ENCODE assay signal across 8 cellular contexts in the genomic region with DNA sequence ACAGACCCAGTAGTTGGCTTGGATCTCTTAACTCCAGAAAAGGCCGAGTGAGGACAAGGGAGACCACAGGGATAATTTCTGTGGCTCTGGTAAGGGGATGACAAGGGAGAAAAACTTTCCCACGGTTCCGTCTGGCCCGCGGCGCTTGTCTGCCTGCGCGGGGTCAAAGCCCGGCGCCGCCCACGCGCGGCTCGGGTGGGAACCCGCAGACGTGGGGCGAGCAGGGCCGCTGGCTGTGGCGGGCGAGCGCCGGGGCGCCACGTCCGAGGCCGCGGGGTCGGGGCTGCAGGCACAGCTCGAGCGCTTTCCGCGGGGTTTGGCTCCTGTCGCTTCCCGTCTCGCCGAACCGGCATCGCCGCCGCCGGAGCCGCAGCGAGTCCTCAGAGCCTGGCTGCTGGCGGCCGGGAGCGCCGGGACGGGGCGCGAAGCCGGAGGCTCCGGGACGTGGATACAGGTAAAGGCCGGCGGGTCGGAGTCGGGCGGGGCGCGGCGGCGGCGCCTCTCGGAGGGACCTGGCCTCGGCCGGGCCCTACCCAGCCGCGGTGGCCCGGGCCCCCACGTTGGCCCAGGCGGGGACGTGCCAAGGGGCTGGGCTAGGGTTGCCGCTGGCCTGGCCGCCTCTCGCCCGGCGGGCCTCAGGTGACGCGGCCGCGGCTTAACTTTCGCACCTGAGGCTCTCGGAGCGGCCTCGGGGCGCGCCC. TPM values are rescaled to one million over a fixed set of nuclear protein-coding genes. Genes with fewer than 3 reads are reported as not detected.
DNase-seq lines count a peak whose midpoint lies in the region; ATAC-seq and TF ChIP-seq lines count a peak whose summit lies in the region.

A gene with protein sequence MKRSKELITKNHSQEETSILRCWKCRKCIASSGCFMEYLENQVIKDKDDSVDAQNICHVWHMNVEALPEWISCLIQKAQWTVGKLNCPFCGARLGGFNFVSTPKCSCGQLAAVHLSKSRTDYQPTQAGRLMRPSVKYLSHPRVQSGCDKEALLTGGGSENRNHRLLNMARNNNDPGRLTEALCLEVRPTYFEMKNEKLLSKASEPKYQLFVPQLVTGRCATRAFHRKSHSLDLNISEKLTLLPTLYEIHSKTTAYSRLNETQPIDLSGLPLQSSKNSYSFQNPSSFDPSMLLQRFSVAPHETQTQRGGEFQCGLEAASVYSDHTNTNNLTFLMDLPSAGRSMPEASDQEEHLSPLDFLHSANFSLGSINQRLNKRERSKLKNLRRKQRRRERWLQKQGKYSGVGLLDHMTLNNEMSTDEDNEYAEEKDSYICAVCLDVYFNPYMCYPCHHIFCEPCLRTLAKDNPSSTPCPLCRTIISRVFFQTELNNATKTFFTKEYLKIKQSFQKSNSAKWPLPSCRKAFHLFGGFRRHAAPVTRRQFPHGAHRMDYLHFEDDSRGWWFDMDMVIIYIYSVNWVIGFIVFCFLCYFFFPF (plus strand): TSS at position 344 of the 701 bp plus-strand sequence. CDS start 34,965 bp downstream, outside the sequence.

- DNase-seq in AG04450 (ENCODE audit: low read depth, low spot score) (no peak), GM20000 (ENCODE audit: low spot score) (peak; percentile 57), SK-MEL-5 (ENCODE audit: low read depth, low spot score) (peak; percentile 39), mucosa of descending colon (peak; percentile 43 to 55 (median 48)), upper lobe of left lung (peak; percentile 32 to 92), SKM-1 treated with dmso at 0.1 percent for 144 hours (lab: John Stamatoyannopoulos, UW; ENCODE audit: unreplicated experiment) (no peak)
- DNase-seq in activated CD4-positive, alpha-beta T cell treated with anti-CD3 and anti-CD28 coated beads, Interleukin-2, amount 50 U/mL, for 48 hours: no peak

- in situ Hi-C loops in SK-MEL-5 (cut with HindIII; ENCODE audit: low pct_unique_long_range_greater_than_20kb, low sequenced_read_pairs): no loop called here

- H3K4me3 ChIP-seq in AG04450 (ENCODE audit: low read depth, low read length): peak within 1 kb of the TSS; percentile 39
- H3K4me3 ChIP-seq in mucosa of descending colon: peak within 1 kb of the TSS; percentile 21
- peak within 1 kb of the TSS; percentile 47 to 71 (median 62) for H3K4me3 ChIP-seq in upper lobe of left lung

- TF ChIP-seq POLR2A in upper lobe of left lung (IDR thresholded peaks at IDR 0.05): peak in 2 of 4 donors; percentile 21 to 38

- no peaks in the 10 kb centered on the region; the same call in 1 of the 2 replicates for H3K9me3 ChIP-seq in AG04450 (ENCODE audit: control insufficient read depth, insufficient read depth, low read length)
- no peaks in the 10 kb centered on the region for H3K9me3 ChIP-seq in mucosa of descending colon
- no peaks in the 10 kb centered on the region for H3K9me3 ChIP-seq in upper lobe of left lung

- CTCF ChIA-PET in AG04450 (lab: Charles Lee): no interaction called here

- H3K4me1 ChIP-seq in mucosa of descending colon (ENCODE audit: low read depth): no peaks in the 10 kb centered on the region
- peaks cover 0 to 7% (median 1%) of the 10 kb centered on the region in 4 donors for H3K4me1 ChIP-seq in upper lobe of left lung

- no peak for TF ChIP-seq EP300 in upper lobe of left lung (IDR thresholded peaks at IDR 0.05)

- peak; percentile 87 for ATAC-seq in esophagus mucosa
- peak; percentile 80 for ATAC-seq in mucosa of descending colon
- peak; percentile 86 to 91 for ATAC-seq in upper lobe of left lung (ENCODE audit: low FRiP score in 2 of 2)

- no peaks in the 10 kb centered on the region for H3K36me3 ChIP-seq in mucosa of descending colon (ENCODE audit: low read depth)
- H3K36me3 ChIP-seq in upper lobe of left lung: no peaks in the 10 kb centered on the region

- H3K27ac ChIP-seq in AG04450 (ENCODE audit: low read depth, low read length) (no peak within 1 kb of the TSS), upper lobe of left lung (peak within 1 kb of the TSS; percentile 81 to 92 (median 85))

- POLR2A ChIA-PET in AG04450 (lab: Yijun Ruan, JAX): no interaction called here

- no peak for TF ChIP-seq CTCF in AG04450 (IDR thresholded peaks at IDR 0.05; ENCODE audit: low read depth, low read length)
- TF ChIP-seq CTCF in GM20000 (IDR thresholded peaks at IDR 0.05; ENCODE audit: extremely low read depth, missing control alignments): no peak
- TF ChIP-seq CTCF in mucosa of descending colon (IDR thresholded peaks at IDR 0.05): no peak
- no peak for TF ChIP-seq CTCF in upper lobe of left lung (IDR thresholded peaks at IDR 0.05)

- intact Hi-C loops in mucosa of descending colon (cut with DNase I, micrococcal nuclease): no loop called here

- 1 to 2% methylated on average over 50 to 61 of the region's 88 CpGs for WGBS in upper lobe of left lung, 2 donors

- H3K27me3 ChIP-seq in AG04450 (ENCODE audit: control insufficient read depth, insufficient read depth, low read length) (peaks cover 20% of the 10 kb centered on the region), upper lobe of left lung (peaks cover 0 to 10% (median 6%) of the 10 kb centered on the region in 4 donors)

RNA-seq across cellular contexts. Expression of the gene that starts here (rescaled TPM):
- 0.02 and 0.11 TPM in 2 replicates for polyA plus RNA-seq in AG04450 (2011; rRNA removed)
- polyA minus RNA-seq in AG04450 (2011; rRNA and poly(A)+ RNA removed): 0.13 TPM in 1 of 2 replicates, not detected in the other
- total RNA-seq in SK-MEL-5 (2014; rRNA removed; shearing (Covaris generic)): 3.7 and 5.5 TPM in 2 replicates
- polyA plus RNA-seq in SK-MEL-5 (2015; cell fraction: cytosol; rRNA removed): 1.3 and 1.4 TPM in 2 replicates
- polyA plus RNA-seq in SK-MEL-5 (2015; cell fraction: nucleus; rRNA removed): 1.6 and 4.6 TPM in 2 replicates
- total RNA-seq in esophagus mucosa (2.8 TPM), mucosa of descending colon (10 to 100 TPM in 1 of 3 donors, 1 to 10 TPM in 1, under 1 TPM in 1; 0.96 to 15.0 (median 2.8) TPM), upper lobe of left lung (10 to 100 TPM in 2 of 6 donors, 1 to 10 TPM in 4; 5.0 to 17.4 (median 9.7) TPM)

Comparison
In these comparisons a context has a peak if more than half of its experiments do, and no peak if none do; other contexts are left out.
1. DNase-seq: peak in GM20000 (single experiment), SK-MEL-5 (single experiment), mucosa of descending colon (3 of 3) and upper lobe of left lung (2 of 2); none in AG04450 (single experiment), activated CD4-positive, alpha-beta T cell treated with anti-CD3 and anti-CD28 coated beads, Interleukin-2, amount 50 U/mL, for 48 hours (0 of 2) and SKM-1 treated with dmso at 0.1 percent for 144 hours (single experiment).
2. Peak in every context shown above with its lines, with median percentiles within 50 percentile points of each other: H3K4me3 ChIP-seq and ATAC-seq.